20 cellular contexts compared by ENCODE assay signal in genomic region chr9:136004712-136005111, GRCh38. TPM values are rescaled to one million over a fixed set of nuclear protein-coding genes. Genes with fewer than 3 reads are reported as not detected.
DNase-seq lines count a peak whose midpoint lies in the region; ATAC-seq, FAIRE-seq and TF ChIP-seq lines count a peak whose summit lies in the region.
"Had no signal": no experiment of that assay in that cellular context is flagged by ENCODE, and none has a peak within 500 bp of the region (broad histone marks: within the 10 kb centered on the region; RNA-seq: fewer than 3 reads in every experiment).

No MANE protein-coding gene starts in this region.

- POLR2A ChIA-PET in K562 (lab: Yijun Ruan, JAX): no interaction called here

- 37% methylated on average over 5 of the region's 15 CpGs for WGBS in K562 (ENCODE audit: insufficient coverage, low coverage, missing lambda C conversion rate)

- TF ChIP-seq CTCF in K562 (IDR thresholded peaks at IDR 0.05 in 2 of 3, conservative IDR thresholded peaks at IDR 0.05 in 1 of 3; ENCODE audit: insufficient read depth in 2 of 3, low read depth in 1 of 3, low read length in 3 of 3): 0 out of 6 replicates have a peak, but pooled peaks of 1 of the 3 experiments have one; percentile 7
- TF ChIP-seq CTCF in progenitor cell of endocrine pancreas (IDR thresholded peaks at IDR 0.05; ENCODE audit: unreplicated experiment): no peak

- H3K27me3 ChIP-seq in HAP-1 (ENCODE audit: low read depth) (no peaks in the 10 kb centered on the region), K562 (ENCODE audit: control insufficient read depth in 2 of 2, insufficient read depth in 2 of 2, low read length in 2 of 2) (no peaks in the 10 kb centered on the region), iPS-20b (ENCODE audit: insufficient read depth, low read length) (no peaks in the 10 kb centered on the region)

- H3K4me3 ChIP-seq in HAP-1: no peak overlapping the region
- no peak overlapping the region for H3K4me3 ChIP-seq in K562
- H3K4me3 ChIP-seq in iPS-20b (ENCODE audit: low read length): no peak overlapping the region

- CTCF ChIA-PET in K562 (lab: Yijun Ruan, JAX; ENCODE audit: low intra/inter-chr PET ratio): no interaction called here

- no peak for TF ChIP-seq EP300 in K562 (IDR thresholded peaks at IDR 0.05; ENCODE audit: low read length)

- no peak overlapping the region for H3K4me3 Mint-ChIP-seq in progenitor cell of endocrine pancreas (ENCODE audit: low read depth)
- H3K4me3 Mint-ChIP-seq: CD14-positive monocyte had no signal

- no peak for TF ChIP-seq RAD21 in K562 (CRISPR knock-in tag; conservative IDR thresholded peaks at IDR 0.05 in 1 of 2, IDR thresholded peaks at IDR 0.05 in 1 of 2)

- H4K20me1 ChIP-seq in K562 (replicated peaks; ENCODE audit: control insufficient read depth, insufficient read depth, low read length): no peaks in the 10 kb centered on the region; the same call in 1 of the 2 replicates

- H3K4me1 Mint-ChIP-seq in progenitor cell of endocrine pancreas (ENCODE audit: low read depth): peaks cover 20% of the 10 kb centered on the region

- FAIRE-seq in K562 (lab: Jason Lieb, UNC): no peak
- FAIRE-seq: GM12891, GM18507 had no signal

- H3K4me1 ChIP-seq in HAP-1: peaks cover 24% of the 10 kb centered on the region
- peaks cover 7 to 62% of the 10 kb centered on the region in 2 experiments for H3K4me1 ChIP-seq in K562 (replicated peaks in 1 of 2; ENCODE audit: control insufficient read depth in 2 of 2, insufficient read depth in 2 of 2, low read length in 2 of 2)
- peaks cover 23% of the 10 kb centered on the region for H3K4me1 ChIP-seq in iPS-20b (ENCODE audit: insufficient read depth, low read length)

- no TSS peak for BruUV-seq in K562 (replicated peaks; lab: Mats Ljungman, UMichigan)

- no peaks in the 10 kb centered on the region for H3K9me3 Mint-ChIP-seq in progenitor cell of endocrine pancreas (ENCODE audit: low read depth)

- intact Hi-C loops in K562 (cut with micrococcal nuclease): no loop called here

- peaks cover 15% of the 10 kb centered on the region for H3K9me1 ChIP-seq in K562 (ENCODE audit: control insufficient read depth, insufficient read depth, low read length)

- H3K9me3 ChIP-seq in HAP-1 (no peaks in the 10 kb centered on the region), K562 (replicated peaks; ENCODE audit: control insufficient read depth, insufficient read depth, low read depth, low read length) (no peaks in the 10 kb centered on the region), iPS-20b (ENCODE audit: insufficient read depth, low read depth, low read length) (no peaks in the 10 kb centered on the region)

- no peak overlapping the region for H3K27ac ChIP-seq in K562 (ENCODE audit: extremely low read depth, low read depth, low read length)
- no peak overlapping the region for H3K27ac ChIP-seq in iPS-20b (ENCODE audit: low read length)

- no peak overlapping the region for H3K27ac Mint-ChIP-seq in progenitor cell of endocrine pancreas
- H3K27ac Mint-ChIP-seq: CD14-positive monocyte had no signal

- H3K79me2 ChIP-seq in K562 (ENCODE audit: control insufficient read depth, insufficient read depth, low read length): no peaks in the 10 kb centered on the region

- no peak overlapping the region for H3K4me2 ChIP-seq in K562 (ENCODE audit: insufficient read depth, low read length)

- in situ Hi-C loops in HAP-1 (cut with MboI; ENCODE audit: low sequenced_read_pairs) (no loop called here), K562 (cut with MboI) (no loop called here)

- peak; percentile 73 to 92 for DNase-seq in HAP-1 (ENCODE audit: low spot score in 2 of 2)
- peak in 2 of 4 experiments; percentile 41 to 58 for DNase-seq in K562 (ENCODE audit: extremely low read depth in 1 of 4, low spot score in 3 of 4)
- peak; percentile 36 for DNase-seq in progenitor cell of endocrine pancreas (ENCODE audit: low spot score, unreplicated experiment)
- no peak for DNase-seq in T-helper 2 cell
- DNase-seq in NK-92 (lab: John Stamatoyannopoulos, UW; ENCODE audit: unreplicated experiment): no peak
- DNase-seq: ACHN, AML-193, DMS 273 treated with DMSO at 0.1 percent for 48 hours, GF-D8, IMR-90, NCI-H1105 treated with DMSO at 0.1 percent for 48 hours, NCI-H187, NCI-H2171, NCI-H446 treated with DMSO at 0.1 percent for 48 hours had no signal

- H2AFZ ChIP-seq in K562 (ENCODE audit: low read depth, low read length): no peak overlapping the region

- no peaks in the 10 kb centered on the region for H3K36me3 Mint-ChIP-seq in progenitor cell of endocrine pancreas (ENCODE audit: insufficient read depth)

- ATAC-seq in K562: peak; percentile 38
- no peak for ATAC-seq in GM21515 (IDR thresholded peaks at IDR 0.05; ENCODE audit: unreplicated experiment)
- ATAC-seq in HG02938 (IDR thresholded peaks at IDR 0.05; ENCODE audit: unreplicated experiment): no peak

- H3K27me3 Mint-ChIP-seq in progenitor cell of endocrine pancreas: no peaks in the 10 kb centered on the region

- H3K36me3 ChIP-seq in HAP-1 (replicated peaks): no peaks in the 10 kb centered on the region; the same call in 1 of the 2 replicates
- H3K36me3 ChIP-seq in K562 (ENCODE audit: control insufficient read depth, insufficient read depth, low read length): peaks cover 15% of the 10 kb centered on the region; the same call in 1 of the 3 replicates
- H3K36me3 ChIP-seq in iPS-20b (ENCODE audit: insufficient read depth, low read depth, low read length): no peaks in the 10 kb centered on the region

- TF ChIP-seq POLR2A in K562 (conservative IDR thresholded peaks at IDR 0.05): no peak

- H3K9ac ChIP-seq in K562 (ENCODE audit: insufficient read depth in 1 of 2, low read depth in 2 of 2, low read length in 2 of 2): peak overlapping the region in 1 of 2 experiments; percentile 79; a peak in 2 of 4 replicates
- peak overlapping the region; percentile 41; the same call in 1 of the 2 replicates for H3K9ac ChIP-seq in iPS-20b (ENCODE audit: low read depth, low read length)

TF ChIP-seq in K562, 482 proteins besides CTCF, POLR2A, EP300 and RAD21:
- TF ChIP-seq RBM34 (IDR thresholded peaks at IDR 0.05; ENCODE audit: borderline replicate concordance, insufficient read depth, low read length) (no peak), PATZ1 (CRISPR knock-in tag; IDR thresholded peaks at IDR 0.05; ENCODE audit: borderline replicate concordance) (no peak), PCBP1 (IDR thresholded peaks at IDR 0.05; ENCODE audit: low read depth, low read length, poor library complexity, severe bottlenecking) (peak; percentile 33), POLR2G (IDR thresholded peaks at IDR 0.05; ENCODE audit: low read depth, low read length) (peak; percentile 56), RBM22 (IDR thresholded peaks at IDR 0.05; ENCODE audit: low read depth, low read length, poor library complexity, severe bottlenecking) (peak; percentile 38), ZNF316 (IDR thresholded peaks at IDR 0.05) (peak; percentile 31; the same call in 1 of the 2 replicates)

RNA-seq across cellular contexts. Expression of gene UBAC1, which starts 43.5 kb away (rescaled TPM):
- total RNA-seq in K562 (2011; cell fraction: chromatin; rRNA removed; ENCODE audit: low replicate concordance): 536 and 854 TPM in 2 replicates
- 552 and 553 TPM in 2 replicates for total RNA-seq in K562 (2011; cell fraction: nucleolus; rRNA removed)
- 447 and 492 TPM in 2 replicates for total RNA-seq in K562 (2011; cell fraction: nucleoplasm; rRNA removed)
- total RNA-seq in K562 (2014; rRNA removed) (399 and 504 TPM in 2 replicates), K562 (2014; rRNA removed; fragmentation: Illumina TruSeq; extraction: Trizol) (138 and 145 TPM in 2 replicates), K562 (2015; rRNA removed; fragmentation: Illumina TruSeq; extraction: Trizol) (166 and 171 TPM in 2 replicates), K562 (2021) (294 and 309 TPM in 2 replicates), progenitor cell of endocrine pancreas (31.4 and 34.2 TPM in 2 replicates)
- polyA plus RNA-seq in K562 (2011; rRNA removed) (385 and 395 TPM in 2 replicates), K562 (2014; fragmentation: Illumina TruSeq; extraction: Trizol) (219 and 228 TPM in 2 replicates), K562 (2014; fragmentation: Nextera tagmentation; extraction: Ambion mirVana) (100 to 1,000 TPM in 1 of 2 experiments, 10 to 100 TPM in 1; 94.0 to 117 TPM), K562 (2014; rRNA removed) (381 and 405 TPM in 2 replicates)
- 447 and 505 TPM in 2 replicates for polyA plus RNA-seq in K562 (2011; cell fraction: cytosol; rRNA removed)
- 838 and 845 TPM in 2 replicates for polyA plus RNA-seq in K562 (2011; cell fraction: nucleus; rRNA removed)
- 178 and 239 TPM in 2 replicates for polyA plus RNA-seq in K562 (2012)
- 128 and 165 TPM in 2 replicates for polyA minus RNA-seq in K562 (2011; rRNA and poly(A)+ RNA removed)
- polyA minus RNA-seq in K562 (2011; cell fraction: cytosol; rRNA and poly(A)+ RNA removed): 110 and 129 TPM in 2 replicates
- polyA minus RNA-seq in K562 (2011; cell fraction: nucleus; rRNA and poly(A)+ RNA removed): 120 and 171 TPM in 2 replicates

Comparison
In these comparisons a context has a peak if more than half of its experiments do, and no peak if none do; other contexts are left out.
1. DNase-seq: peak in HAP-1 (2 of 2) and progenitor cell of endocrine pancreas (single experiment); none in T-helper 2 cell (0 of 5) and NK-92 (single experiment).